ENCODE assay signal across 8 cellular contexts in the genomic region with DNA sequence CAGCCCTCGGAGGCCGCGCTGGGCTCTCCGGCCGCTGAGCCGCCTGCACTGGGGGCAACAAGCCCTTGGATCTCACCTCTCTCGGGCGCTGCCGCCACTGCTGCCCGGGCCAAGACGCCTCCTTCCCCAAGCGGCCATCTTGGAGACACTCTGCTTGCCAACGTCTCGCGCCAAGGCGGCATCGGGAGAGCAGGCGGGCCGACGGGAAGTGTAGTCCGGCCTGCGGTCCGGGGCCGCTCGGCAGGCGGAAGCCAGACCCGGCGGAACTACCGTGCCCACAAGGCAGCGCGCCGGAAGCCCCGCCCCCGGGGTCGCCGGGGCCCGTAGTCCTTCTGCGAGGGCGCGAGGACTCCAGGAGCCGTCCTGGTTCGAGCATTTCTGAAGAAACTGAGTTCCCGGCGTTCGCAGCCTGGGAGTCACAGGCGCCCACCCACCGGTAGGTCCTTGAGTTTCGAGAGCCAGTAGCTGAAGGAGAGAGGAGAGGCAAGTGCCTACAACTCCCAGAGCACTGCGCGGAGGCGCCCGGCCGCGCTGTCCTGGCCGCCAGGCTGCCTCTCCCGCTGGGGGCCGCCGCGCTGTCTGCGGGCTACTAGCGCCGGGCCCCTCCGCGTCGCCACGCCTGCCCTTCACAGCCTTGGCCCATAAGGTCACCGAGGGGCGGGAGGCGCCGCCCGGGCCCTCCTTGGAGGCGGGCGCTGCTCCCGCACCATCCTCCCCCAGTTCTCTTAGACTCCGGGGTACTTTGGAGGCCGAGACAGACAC. TPM values are rescaled to one million over a fixed set of nuclear protein-coding genes. Genes with fewer than 3 reads are reported as not detected.
DNase-seq lines count a peak whose midpoint lies in the region; ATAC-seq and TF ChIP-seq lines count a peak whose summit lies in the region.

A gene with protein sequence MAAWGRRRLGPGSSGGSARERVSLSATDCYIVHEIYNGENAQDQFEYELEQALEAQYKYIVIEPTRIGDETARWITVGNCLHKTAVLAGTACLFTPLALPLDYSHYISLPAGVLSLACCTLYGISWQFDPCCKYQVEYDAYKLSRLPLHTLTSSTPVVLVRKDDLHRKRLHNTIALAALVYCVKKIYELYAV (minus strand): TSS at position 147 of the 762 bp plus-strand sequence. CDS start 9 bp downstream, at position 138.

- POLR2A ChIA-PET in PC-9 (lab: Charles Lee; ENCODE audit: unreplicated experiment): interaction anchor here (0.6 kb wide), 1 partner anchor 71 kb away, joined by 5 read pairs; no protein-coding TSS in a partner anchor

- H3K9me2 ChIP-seq in PC-9 (ENCODE audit: insufficient read depth): no peaks in the 10 kb centered on the region

- H3K36me3 ChIP-seq in PC-9 (ENCODE audit: low read depth) (no peaks in the 10 kb centered on the region), mucosa of rectum (ENCODE audit: control insufficient read depth in 2 of 2, insufficient read depth in 2 of 2, low read length in 2 of 2) (peaks cover 0 to 8% of the 10 kb centered on the region in 2 donors)

- DNase-seq in DMS53 treated with DMSO at 0.1 percent for 48 hours (lab: John Stamatoyannopoulos, UW; ENCODE audit: unreplicated experiment) (peak; percentile 79), PC-9 (peak; percentile 86 to 97), epithelial cell of proximal tubule (ENCODE audit: low read depth) (peak; percentile 41)
- peak; percentile 92 for DNase-seq in Jurkat, Clone E6-1 (ENCODE audit: low read depth, low spot score)
- peak; percentile 96 for DNase-seq in activated T-cell treated with anti-CD3 and anti-CD28 coated beads, Interleukin-2, amount 50 U/mL, for 1 hour
- peak; percentile 85 to 90 for DNase-seq in stimulated activated CD8-positive, alpha-beta memory T cell treated with anti-CD3 and anti-CD28 coated beads, Interleukin-4, amount 100 ng/mL, for 4 hours (ENCODE audit: low read depth in 2 of 2, low spot score in 1 of 2)

- intact Hi-C loops in PC-9 (cut with micrococcal nuclease; ENCODE audit: unreplicated experiment): loop anchor here (1.0 to 10.0 kb wide), 5 partner anchors 43 to 191 kb away; a partner anchor contains a TSS

- peak within 1 kb of the TSS; percentile 98 for H3K4me2 ChIP-seq in PC-9

- H4K20me1 ChIP-seq in PC-9 (ENCODE audit: insufficient read depth): peaks cover 40% of the 10 kb centered on the region

- ATAC-seq in GM21717 (IDR thresholded peaks at IDR 0.05; ENCODE audit: unreplicated experiment): peak; percentile 92

- H3K27ac ChIP-seq in PC-9 (peak within 1 kb of the TSS; percentile 81), mucosa of rectum (ENCODE audit: low read depth in 2 of 2, low read length in 2 of 2) (peak within 1 kb of the TSS; percentile 95)

- peaks cover 80% of the 10 kb centered on the region for H3K79me2 ChIP-seq in PC-9 (ENCODE audit: low read depth)

- 0 out of 2 replicates have a peak, but pooled peaks cover 8% of the 10 kb centered on the region for H3F3A ChIP-seq in PC-9 (ENCODE audit: insufficient read depth, low read depth)

- H3K27me3 ChIP-seq in PC-9 (ENCODE audit: insufficient read depth, low read depth) (no peaks in the 10 kb centered on the region), mucosa of rectum (ENCODE audit: control insufficient read depth in 2 of 2, insufficient read depth in 2 of 2, low read length in 2 of 2) (no peaks in the 10 kb centered on the region)

- no TSS peak for BruUV-seq in PC-9 (replicated peaks; lab: Mats Ljungman, UMichigan)

- H3K4me1 ChIP-seq in PC-9 (replicated peaks; ENCODE audit: insufficient read depth) (peaks cover 32% of the 10 kb centered on the region), mucosa of rectum (ENCODE audit: control insufficient read depth in 2 of 2, insufficient read depth in 2 of 2, low read length in 2 of 2) (peaks cover 51 to 52% of the 10 kb centered on the region in 2 donors)

- H3K4me3 ChIP-seq in Jurkat, Clone E6-1 (ENCODE audit: low read length): peak within 1 kb of the TSS; percentile 90
- H3K4me3 ChIP-seq in PC-9 (peak within 1 kb of the TSS; percentile 97), epithelial cell of proximal tubule (ENCODE audit: low read depth, low read length) (peak within 1 kb of the TSS; percentile 100), mucosa of rectum (ENCODE audit: low read length in 2 of 2) (peak within 1 kb of the TSS; percentile 76 to 96)

- no peak for TF ChIP-seq CTCF in PC-9 (conservative IDR thresholded peaks at IDR 0.05)
- TF ChIP-seq CTCF in epithelial cell of proximal tubule (conservative IDR thresholded peaks at IDR 0.05; ENCODE audit: low read depth, low read length): no peak

- H3K9ac ChIP-seq in mucosa of rectum (ENCODE audit: low read depth in 1 of 2, low read length in 2 of 2): peak within 1 kb of the TSS; percentile 91 to 98

- CTCF ChIA-PET in PC-9 (lab: Charles Lee): interaction anchor here (0.9 kb wide), 1 partner anchor 171 kb away, joined by 4 read pairs; no protein-coding TSS in a partner anchor

- H3K9me3 ChIP-seq in PC-9 (ENCODE audit: insufficient read depth, low read depth) (no peaks in the 10 kb centered on the region), mucosa of rectum (ENCODE audit: control insufficient read depth in 2 of 2, low read length in 2 of 2) (no peaks in the 10 kb centered on the region)

- H2AFZ ChIP-seq in PC-9: peak within 1 kb of the TSS; percentile 90

RNA-seq across cellular contexts. Expression of the gene that starts here (rescaled TPM):
- polyA plus RNA-seq in Jurkat, Clone E6-1 (2012; ENCODE audit: insufficient read depth, insufficient read length): 39.6 TPM
- total RNA-seq in PC-9 (2021) (34.2 and 37.6 TPM in 2 replicates), epithelial cell of proximal tubule (34.9 and 51.2 TPM in 2 replicates)

Comparison
In these comparisons a context has a peak if more than half of its experiments do, and no peak if none do; other contexts are left out.
1. Peak in every context shown above with its lines: DNase-seq, ATAC-seq, H3K4me3 ChIP-seq and H3K27ac ChIP-seq.
2. DNase-seq: peak in every context shown above with its lines; median percentile 96 in activated T-cell treated with anti-CD3 and anti-CD28 coated beads, Interleukin-2, amount 50 U/mL, for 1 hour; 92 in Jurkat, Clone E6-1; 92 in PC-9; 88 in stimulated activated CD8-positive, alpha-beta memory T cell treated with anti-CD3 and anti-CD28 coated beads, Interleukin-4, amount 100 ng/mL, for 4 hours; 79 in DMS53 treated with DMSO at 0.1 percent for 48 hours; 41 in epithelial cell of proximal tubule.